In genomic region chr14:49868720-49869114, GRCh38 we compare ENCODE assay signal across 8 cellular contexts. TPM values are rescaled to one million over a fixed set of nuclear protein-coding genes. Genes with fewer than 3 reads are reported as not detected.
DNase-seq lines count a peak whose midpoint lies in the region; ATAC-seq and TF ChIP-seq lines count a peak whose summit lies in the region.

No MANE protein-coding gene starts in this region.

- no peaks in the 10 kb centered on the region for H3K36me3 Mint-ChIP-seq in glutamatergic neuron (ENCODE audit: unreplicated experiment)

- H3K36me3 ChIP-seq in HAP-1 (replicated peaks) = no peaks in the 10 kb centered on the region
- H3K36me3 ChIP-seq in smooth muscle cell (ENCODE audit: low read depth) = no peaks in the 10 kb centered on the region

- H3K9me3 ChIP-seq in HAP-1 (no peaks in the 10 kb centered on the region), smooth muscle cell (replicated peaks; ENCODE audit: low read depth) (no peaks in the 10 kb centered on the region)

- peaks cover 10% of the 10 kb centered on the region for H3K4me1 Mint-ChIP-seq in glutamatergic neuron (ENCODE audit: low read depth, unreplicated experiment)

- 87% methylated on average over 5 of the region's 5 CpGs for WGBS in smooth muscle cell (ENCODE audit: low lambda C conversion rate)

- H3K27me3 ChIP-seq in HAP-1 (ENCODE audit: low read depth) = no peaks in the 10 kb centered on the region
- H3K27me3 ChIP-seq in smooth muscle cell (ENCODE audit: low read depth) = no peaks in the 10 kb centered on the region

- peaks cover 3% of the 10 kb centered on the region for H3K27me3 Mint-ChIP-seq in glutamatergic neuron (ENCODE audit: unreplicated experiment)

- no peaks in the 10 kb centered on the region for H4K20me1 ChIP-seq in smooth muscle cell (ENCODE audit: low read depth)

- H3K27ac ChIP-seq in smooth muscle cell (ENCODE audit: low read depth) = peak overlapping the region; percentile 48

- H3K9me3 Mint-ChIP-seq in glutamatergic neuron (ENCODE audit: unreplicated experiment) = peaks cover 8% of the 10 kb centered on the region

- in situ Hi-C loops in HAP-1 (cut with MboI; ENCODE audit: low sequenced_read_pairs) = loop anchor here (5.0 kb wide), 1 partner anchor 229 kb away; no protein-coding TSS in a partner anchor

- no peaks in the 10 kb centered on the region for H3K79me2 ChIP-seq in smooth muscle cell (ENCODE audit: low read depth)

- H3K27ac Mint-ChIP-seq in glutamatergic neuron (ENCODE audit: unreplicated experiment) = peak overlapping the region; percentile 97

- no peak for ATAC-seq in GM18861 (IDR thresholded peaks at IDR 0.05; ENCODE audit: unreplicated experiment)

- peak overlapping the region; percentile 89 for H3K4me2 ChIP-seq in smooth muscle cell

- H3K4me3 Mint-ChIP-seq in glutamatergic neuron (ENCODE audit: unreplicated experiment) = peak overlapping the region; percentile 93

- DNase-seq in HAP-1 (ENCODE audit: low spot score in 2 of 2) (no peak), glutamatergic neuron (no peak), smooth muscle cell (lab: John Stamatoyannopoulos, UW; ENCODE audit: unreplicated experiment) (no peak), H4 (ENCODE audit: low spot score) (no peak), HK-2 (ENCODE audit: unreplicated experiment) (no peak)
- no peak for DNase-seq in stimulated activated naive CD4-positive, alpha-beta T cell (lab: John Stamatoyannopoulos, UW)

- TF ChIP-seq CTCF in WI38 (IDR thresholded peaks at IDR 0.05; ENCODE audit: low read depth, low read length) (no peak), glutamatergic neuron (IDR thresholded peaks at IDR 0.05; ENCODE audit: partially characterized antibody, unreplicated experiment) (no peak), smooth muscle cell (IDR thresholded peaks at IDR 0.05; ENCODE audit: borderline replicate concordance, insufficient read depth, poor library complexity, severe bottlenecking) (no peak)

- peak overlapping the region; percentile 65 for H3K9ac ChIP-seq in smooth muscle cell (ENCODE audit: low read depth)

- peak overlapping the region; percentile 28 for H3K4me3 ChIP-seq in HAP-1
- H3K4me3 ChIP-seq in WI38 (ENCODE audit: low read depth, low read length) = peak overlapping the region; percentile 56
- peak overlapping the region; percentile 59 for H3K4me3 ChIP-seq in smooth muscle cell

- peaks cover 4% of the 10 kb centered on the region for H3K4me1 ChIP-seq in HAP-1
- peaks cover 6% of the 10 kb centered on the region for H3K4me1 ChIP-seq in smooth muscle cell (ENCODE audit: low read depth)

- peaks cover 8% of the 10 kb centered on the region for H3F3A ChIP-seq in smooth muscle cell (ENCODE audit: low read depth)

- H2AFZ ChIP-seq in smooth muscle cell (ENCODE audit: low read depth) = peak overlapping the region; percentile 81

RNA-seq across cellular contexts. Expression of gene NEMF, which starts 16.1 kb away (rescaled TPM):
- total RNA-seq in glutamatergic neuron (ENCODE audit: unreplicated experiment) (78.8 TPM), smooth muscle cell (41.2 and 80.8 TPM in 2 replicates)
- 41.2 and 63.8 TPM in 2 replicates for polyA plus RNA-seq in smooth muscle cell
- total RNA-seq in H4 (2014; rRNA removed; shearing (Covaris generic)) = 30.3 and 31.7 TPM in 2 replicates

RNA-seq across cellular contexts. Expression of gene ARF6, which starts 24.2 kb away (rescaled TPM):
- total RNA-seq in glutamatergic neuron (ENCODE audit: unreplicated experiment) (38.8 TPM), smooth muscle cell (64.8 and 68.7 TPM in 2 replicates)
- 59.8 and 73.6 TPM in 2 replicates for polyA plus RNA-seq in smooth muscle cell
- total RNA-seq in H4 (2014; rRNA removed; shearing (Covaris generic)) = 20.8 and 32.7 TPM in 2 replicates
